ENCODE assay signal across 8 cellular contexts in genomic region chr6:33112148-33112547, GRCh38. TPM values are rescaled to one million over a fixed set of nuclear protein-coding genes. Genes with fewer than 3 reads are reported as not detected.
DNase-seq lines count a peak whose midpoint lies in the region; ATAC-seq and TF ChIP-seq lines count a peak whose summit lies in the region.

No MANE protein-coding gene starts in this region.

- H3K9me3 ChIP-seq in stomach: no peaks in the 10 kb centered on the region

- intact Hi-C loops in stomach (cut with DNase I; ENCODE audit: low total_unique reads): no loop called here

- TF ChIP-seq EP300 in stomach (IDR thresholded peaks at IDR 0.05): no peak

- H3K4me3 ChIP-seq in stomach: no peak overlapping the region

- H3K27ac ChIP-seq in stomach: no peak overlapping the region

- TF ChIP-seq CTCF in GM13977 (IDR thresholded peaks at IDR 0.05; ENCODE audit: extremely low read depth, insufficient read depth, missing control alignments) (no peak), stomach (IDR thresholded peaks at IDR 0.05) (no peak)

- peaks cover 0 to 66% (median 23%) of the 10 kb centered on the region in 3 donors for H3K27me3 ChIP-seq in stomach

- H3K36me3 ChIP-seq in stomach: no peaks in the 10 kb centered on the region

- no peak for TF ChIP-seq POLR2A in stomach (IDR thresholded peaks at IDR 0.05)

- peak; percentile 85 for DNase-seq in AG08396 (ENCODE audit: low spot score)
- peak; percentile 84 for DNase-seq in GM13977 (ENCODE audit: low spot score)
- DNase-seq in NCI-H226: peak; percentile 39
- DNase-seq in dermis blood vessel endothelial cell: peak; percentile 73
- peak; percentile 74 for DNase-seq in myocyte (ENCODE audit: low read depth)
- DNase-seq in GOT3 (lab: John Stamatoyannopoulos, UW): no peak
- no peak for DNase-seq in stomach

- peak; percentile 63 for ATAC-seq in HG02840 (IDR thresholded peaks at IDR 0.05; ENCODE audit: low FRiP score, unreplicated experiment)

- in situ Hi-C loops in GM13977 (cut with MboI; ENCODE audit: low pct_unique_long_range_greater_than_20kb, low sequenced_read_pairs, unreplicated experiment): no loop called here

- peaks cover 4 to 8% (median 6%) of the 10 kb centered on the region in 4 donors for H3K4me1 ChIP-seq in stomach

- 18 to 30% (median 23%) methylated on average over 1 of the region's 1 CpG for WGBS in stomach, 5 donors

RNA-seq across cellular contexts. Expression of gene HLA-DPB1, which starts 36.4 kb away (rescaled TPM):
- total RNA-seq in dermis blood vessel endothelial cell (1.4 and 22.4 TPM in 2 replicates), myocyte (0.19 TPM in 1 of 2 replicates, not detected in the other), stomach (10 to 100 TPM in 4 of 5 donors, not detected in 1; 10.7 to 46.6 (median 31.9) TPM)
- polyA plus RNA-seq in myocyte (2012): 0.77 TPM
- polyA plus RNA-seq in stomach: 10 to 100 TPM; 48.3 to 62.2 (median 51.1) TPM

RNA-seq across cellular contexts. Expression of gene HLA-DPA1, which starts 38.7 kb away (rescaled TPM):
- total RNA-seq in dermis blood vessel endothelial cell: 0.34 and 17.4 TPM in 2 replicates
- total RNA-seq in myocyte: 0.27 and 0.68 TPM in 2 replicates
- polyA plus RNA-seq in myocyte (2012): 0.20 TPM
- total RNA-seq in stomach: 100 to 1,000 TPM in 1 of 5 donors, 10 to 100 TPM in 3, under 1 TPM in 1; 0.29 to 171 (median 39.7) TPM
- polyA plus RNA-seq in stomach: 10 to 100 TPM; 14.3 to 34.1 (median 23.3) TPM

Comparison
In these comparisons a context has a peak if more than half of its experiments do, and no peak if none do; other contexts are left out.
1. DNase-seq: peak in AG08396 (single experiment), GM13977 (single experiment), NCI-H226 (single experiment), dermis blood vessel endothelial cell (single experiment) and myocyte (single experiment); none in GOT3 (single experiment) and stomach (single experiment).